ENCODE assay signal across 8 cellular contexts in genomic region chr1:53393325-53393792, GRCh38.
DNase-seq lines count a peak whose midpoint lies in the region; ATAC-seq and TF ChIP-seq lines count a peak whose summit lies in the region.

No MANE protein-coding gene starts in this region.

- TF ChIP-seq CTCF in HEK293 (tag by site-specific recombination; IDR thresholded peaks at IDR 0.05) = peak; percentile 76

- H3K9me3 ChIP-seq in HEK293 (ENCODE audit: control insufficient read depth, insufficient read depth, low read depth, low read length) = no peaks in the 10 kb centered on the region

- no peak overlapping the region for H3K27ac Mint-ChIP-seq in activated CD4-positive, alpha-beta memory T cell treated with anti-CD3 and anti-CD28 coated beads for 36 hours

- H3K27me3 Mint-ChIP-seq in activated CD4-positive, alpha-beta memory T cell treated with anti-CD3 and anti-CD28 coated beads for 36 hours = no peaks in the 10 kb centered on the region

- peaks cover 2% of the 10 kb centered on the region for H3K4me1 Mint-ChIP-seq in activated CD4-positive, alpha-beta memory T cell treated with anti-CD3 and anti-CD28 coated beads for 36 hours (ENCODE audit: low read depth)

- no peaks in the 10 kb centered on the region for H3K4me1 ChIP-seq in HEK293 (ENCODE audit: control insufficient read depth, insufficient read depth, low read length)

- H3K36me3 Mint-ChIP-seq in activated CD4-positive, alpha-beta memory T cell treated with anti-CD3 and anti-CD28 coated beads for 36 hours = no peaks in the 10 kb centered on the region

- no peaks in the 10 kb centered on the region for H3K9me3 Mint-ChIP-seq in activated CD4-positive, alpha-beta memory T cell treated with anti-CD3 and anti-CD28 coated beads for 36 hours

- H3K36me3 ChIP-seq in HEK293 (ENCODE audit: control insufficient read depth in 2 of 2, insufficient read depth in 1 of 2, low read length in 2 of 2) = no peaks in the 10 kb centered on the region

- H3K27ac ChIP-seq in HEK293 (ENCODE audit: extremely low read depth, low read depth, low read length) = no peak overlapping the region

- ATAC-seq in HG02588 (IDR thresholded peaks at IDR 0.05; ENCODE audit: unreplicated experiment) = no peak

- H3K4me3 Mint-ChIP-seq in activated CD4-positive, alpha-beta memory T cell treated with anti-CD3 and anti-CD28 coated beads for 36 hours = no peak overlapping the region

- POLR2A ChIA-PET in HEK293 (lab: Yijun Ruan, JAX) = interaction anchor here (1.3 kb wide), 1 partner anchor 114 kb away, joined by 3 read pairs; no protein-coding TSS in a partner anchor
- POLR2A ChIA-PET in activated CD4-positive, alpha-beta memory T cell treated with anti-CD3 and anti-CD28 coated beads for 36 hours (lab: Charles Lee) = interaction anchor here (1.4 kb wide), 1 partner anchor 115 kb away, joined by 3 read pairs; no protein-coding TSS in a partner anchor

- H3K4me3 ChIP-seq in HEK293 (ENCODE audit: low read depth, low read length) = no peak overlapping the region

- CTCF ChIA-PET in HEK293 (lab: Yijun Ruan, JAX) = interaction anchor here (0.6 to 9.6 kb wide), 38 partner anchors 11 to 919 kb away, joined by 3 to 172 read pairs (median 3); partner anchors contain the start of gene LRP8
- CTCF ChIA-PET in activated CD4-positive, alpha-beta memory T cell treated with anti-CD3 and anti-CD28 coated beads for 36 hours (lab: Charles Lee) = interaction anchor here (0.5 to 10.3 kb wide), 31 partner anchors 10 to 212 kb away, joined by 3 to 163 read pairs (median 5); partner anchors contain the start of gene MAGOH

- intact Hi-C loops in activated CD4-positive, alpha-beta memory T cell treated with anti-CD3 and anti-CD28 coated beads for 36 hours (cut with micrococcal nuclease) = loop anchor here (1.0 to 5.0 kb wide), 3 partner anchors 67 to 115 kb away; no protein-coding TSS in a partner anchor

- DNase-seq in COLO668 (lab: John Stamatoyannopoulos, UW; ENCODE audit: unreplicated experiment) = peak; percentile 84
- peak; percentile 3 for DNase-seq in NCI-H510A (lab: John Stamatoyannopoulos, UW)
- peak; percentile 80 for DNase-seq in activated CD4-positive, alpha-beta memory T cell treated with anti-CD3 and anti-CD28 coated beads for 36 hours
- DNase-seq in effector CD4-positive, alpha-beta T cell = peak; percentile 65
- DNase-seq in lung microvascular endothelial cell (ENCODE audit: low read depth in 2 of 2) = peak; percentile 61 to 80
- DNase-seq in stimulated activated CD8-positive, alpha-beta memory T cell treated with anti-CD3 and anti-CD28 coated beads, Interleukin-15, amount 100 ng/mL, for 24 hours (ENCODE audit: low read depth) = peak; percentile 67

TF ChIP-seq in HEK293, 187 proteins besides CTCF, POLR2A, EP300 and RAD21:
- TF ChIP-seq WT1 (tag by site-specific recombination; IDR thresholded peaks at IDR 0.05) = no peak
- no peak for TF ChIP-seq ZNF704 (tag by site-specific recombination; IDR thresholded peaks at IDR 0.05)
- TF ChIP-seq IKZF3 (tag by site-specific recombination; IDR thresholded peaks at IDR 0.05) = peak; percentile 58; the same call in 1 of the 2 replicates
- peak; percentile 37 for TF ChIP-seq ZFHX2 (tag by site-specific recombination; conservative IDR thresholded peaks at IDR 0.05)
- 0 out of 2 replicates have a peak, but pooled peaks have one; percentile 11 for TF ChIP-seq ZSCAN30 (tag by site-specific recombination; IDR thresholded peaks at IDR 0.05)
- TF ChIP-seq ZNF654 (tag by site-specific recombination; IDR thresholded peaks at IDR 0.05; ENCODE audit: low read depth) = peak; percentile 83
- TF ChIP-seq ZNF660 (tag by site-specific recombination; IDR thresholded peaks at IDR 0.05) = peak; percentile 54; the same call in 1 of the 2 replicates
- no peak for TF ChIP-seq ZNF626 (tag by site-specific recombination; IDR thresholded peaks at IDR 0.05)
- no peak for TF ChIP-seq HOXC10 (CRISPR knock-in tag; IDR thresholded peaks at IDR 0.05)

Comparison
In these comparisons a context has a peak if more than half of its experiments do, and no peak if none do; other contexts are left out.
1. DNase-seq: peak in every context shown above with its lines; median percentile 84 in COLO668; 80 in activated CD4-positive, alpha-beta memory T cell treated with anti-CD3 and anti-CD28 coated beads for 36 hours; 70 in lung microvascular endothelial cell; 67 in stimulated activated CD8-positive, alpha-beta memory T cell treated with anti-CD3 and anti-CD28 coated beads, Interleukin-15, amount 100 ng/mL, for 24 hours; 65 in effector CD4-positive, alpha-beta T cell; 3 in NCI-H510A.